Comparison of ENCODE assay signal across 1 cellular context in genomic region chr2:28392297-28393114, GRCh38.
TF ChIP-seq lines count a peak whose summit lies in the region.

Gene FOSL2, plus strand, starts transcription at chr2:28392858. Its CDS starts 863 bp downstream, at chr2:28393721.

TF ChIP-seq in GM12878, 131 proteins besides CTCF, POLR2A, EP300 and RAD21 (continued from another document and continues in another):
- TF ChIP-seq, protein P1, sequence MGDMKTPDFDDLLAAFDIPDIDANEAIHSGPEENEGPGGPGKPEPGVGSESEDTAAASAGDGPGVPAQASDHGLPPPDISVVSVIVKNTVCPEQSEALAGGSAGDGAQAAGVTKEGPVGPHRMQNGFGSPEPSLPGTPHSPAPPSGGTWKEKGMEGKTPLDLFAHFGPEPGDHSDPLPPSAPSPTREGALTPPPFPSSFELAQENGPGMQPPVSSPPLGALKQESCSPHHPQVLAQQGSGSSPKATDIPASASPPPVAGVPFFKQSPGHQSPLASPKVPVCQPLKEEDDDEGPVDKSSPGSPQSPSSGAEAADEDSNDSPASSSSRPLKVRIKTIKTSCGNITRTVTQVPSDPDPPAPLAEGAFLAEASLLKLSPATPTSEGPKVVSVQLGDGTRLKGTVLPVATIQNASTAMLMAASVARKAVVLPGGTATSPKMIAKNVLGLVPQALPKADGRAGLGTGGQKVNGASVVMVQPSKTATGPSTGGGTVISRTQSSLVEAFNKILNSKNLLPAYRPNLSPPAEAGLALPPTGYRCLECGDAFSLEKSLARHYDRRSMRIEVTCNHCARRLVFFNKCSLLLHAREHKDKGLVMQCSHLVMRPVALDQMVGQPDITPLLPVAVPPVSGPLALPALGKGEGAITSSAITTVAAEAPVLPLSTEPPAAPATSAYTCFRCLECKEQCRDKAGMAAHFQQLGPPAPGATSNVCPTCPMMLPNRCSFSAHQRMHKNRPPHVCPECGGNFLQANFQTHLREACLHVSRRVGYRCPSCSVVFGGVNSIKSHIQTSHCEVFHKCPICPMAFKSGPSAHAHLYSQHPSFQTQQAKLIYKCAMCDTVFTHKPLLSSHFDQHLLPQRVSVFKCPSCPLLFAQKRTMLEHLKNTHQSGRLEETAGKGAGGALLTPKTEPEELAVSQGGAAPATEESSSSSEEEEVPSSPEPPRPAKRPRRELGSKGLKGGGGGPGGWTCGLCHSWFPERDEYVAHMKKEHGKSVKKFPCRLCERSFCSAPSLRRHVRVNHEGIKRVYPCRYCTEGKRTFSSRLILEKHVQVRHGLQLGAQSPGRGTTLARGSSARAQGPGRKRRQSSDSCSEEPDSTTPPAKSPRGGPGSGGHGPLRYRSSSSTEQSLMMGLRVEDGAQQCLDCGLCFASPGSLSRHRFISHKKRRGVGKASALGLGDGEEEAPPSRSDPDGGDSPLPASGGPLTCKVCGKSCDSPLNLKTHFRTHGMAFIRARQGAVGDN (IDR thresholded peaks at IDR 0.05) = peak; percentile 61; the same call in 1 of the 2 replicates
- no peak for TF ChIP-seq SMAD1 (IDR thresholded peaks at IDR 0.05; ENCODE audit: low read depth, partially characterized antibody)
- 0 out of 2 replicates have a peak, but pooled peaks have one; percentile 36 for TF ChIP-seq IRF4 (IDR thresholded peaks at IDR 0.05; ENCODE audit: low read depth, low read length)
- TF ChIP-seq E4F1 (IDR thresholded peaks at IDR 0.05; ENCODE audit: borderline replicate concordance, partially characterized antibody) = no peak
- TF ChIP-seq TARDBP (IDR thresholded peaks at IDR 0.05; ENCODE audit: borderline replicate concordance) = no peak
- TF ChIP-seq YY1 (IDR thresholded peaks at IDR 0.05; ENCODE audit: low read depth, low read length) = no peak
- TF ChIP-seq HDAC6 (IDR thresholded peaks at IDR 0.05; ENCODE audit: unreplicated experiment) = no peak
- peak; percentile 97 for TF ChIP-seq KLF5 (IDR thresholded peaks at IDR 0.05; ENCODE audit: partially characterized antibody)
- no peak for TF ChIP-seq REST (IDR thresholded peaks at IDR 0.05; ENCODE audit: low read depth, low read length)
- TF ChIP-seq ELK1 (IDR thresholded peaks at IDR 0.05; ENCODE audit: low read depth, low read length) = no peak; the same call in 1 of the 2 replicates
- TF ChIP-seq STAT1 (conservative IDR thresholded peaks at IDR 0.05) = no peak
- TF ChIP-seq CBFB (IDR thresholded peaks at IDR 0.05; ENCODE audit: low read depth) = no peak
- 0 out of 2 replicates have a peak, but pooled peaks have one; percentile 20 for TF ChIP-seq RELB (IDR thresholded peaks at IDR 0.05; ENCODE audit: low read depth)
- no peak for TF ChIP-seq SUZ12 (IDR thresholded peaks at IDR 0.05; ENCODE audit: unreplicated experiment)
- TF ChIP-seq SREBF1 (IDR thresholded peaks at IDR 0.05; ENCODE audit: low read length) = 0 out of 2 replicates have a peak, but pooled peaks have one; percentile 12
- TF ChIP-seq ATF2 (IDR thresholded peaks at IDR 0.05; ENCODE audit: low read length) = no peak
- TF ChIP-seq TCF12 (IDR thresholded peaks at IDR 0.05; ENCODE audit: low read depth, low read length) = peak; percentile 73
- TF ChIP-seq FOXM1 (IDR thresholded peaks at IDR 0.05; ENCODE audit: low read depth, low read length) = no peak
- peak; percentile 53 for TF ChIP-seq CREM (IDR thresholded peaks at IDR 0.05; ENCODE audit: low read depth)
- TF ChIP-seq KAT2A (conservative IDR thresholded peaks at IDR 0.05; ENCODE audit: control insufficient read depth, low read depth, low read length) = no peak
- no peak for TF ChIP-seq USF1 (IDR thresholded peaks at IDR 0.05; ENCODE audit: borderline replicate concordance, extremely low read length, insufficient read depth, low read depth, low read length)
- TF ChIP-seq SUPT20H (IDR thresholded peaks at IDR 0.05; ENCODE audit: borderline replicate concordance, control insufficient read depth, low read depth, low read length) = no peak
- TF ChIP-seq TCF7 (IDR thresholded peaks at IDR 0.05; ENCODE audit: borderline replicate concordance) = no peak
- TF ChIP-seq PRDM15 (CRISPR knock-in tag; IDR thresholded peaks at IDR 0.05) = no peak
- peak; percentile 54; the same call in 1 of the 2 replicates for TF ChIP-seq IKZF1 (conservative IDR thresholded peaks at IDR 0.05)
- no peak for TF ChIP-seq SREBF2 (IDR thresholded peaks at IDR 0.05; ENCODE audit: low read length)
- TF ChIP-seq TBL1XR1 (IDR thresholded peaks at IDR 0.05; ENCODE audit: low read depth, low read length) = no peak
- TF ChIP-seq ZNF207 (IDR thresholded peaks at IDR 0.05; ENCODE audit: borderline replicate concordance) = no peak
- TF ChIP-seq, protein P2, sequence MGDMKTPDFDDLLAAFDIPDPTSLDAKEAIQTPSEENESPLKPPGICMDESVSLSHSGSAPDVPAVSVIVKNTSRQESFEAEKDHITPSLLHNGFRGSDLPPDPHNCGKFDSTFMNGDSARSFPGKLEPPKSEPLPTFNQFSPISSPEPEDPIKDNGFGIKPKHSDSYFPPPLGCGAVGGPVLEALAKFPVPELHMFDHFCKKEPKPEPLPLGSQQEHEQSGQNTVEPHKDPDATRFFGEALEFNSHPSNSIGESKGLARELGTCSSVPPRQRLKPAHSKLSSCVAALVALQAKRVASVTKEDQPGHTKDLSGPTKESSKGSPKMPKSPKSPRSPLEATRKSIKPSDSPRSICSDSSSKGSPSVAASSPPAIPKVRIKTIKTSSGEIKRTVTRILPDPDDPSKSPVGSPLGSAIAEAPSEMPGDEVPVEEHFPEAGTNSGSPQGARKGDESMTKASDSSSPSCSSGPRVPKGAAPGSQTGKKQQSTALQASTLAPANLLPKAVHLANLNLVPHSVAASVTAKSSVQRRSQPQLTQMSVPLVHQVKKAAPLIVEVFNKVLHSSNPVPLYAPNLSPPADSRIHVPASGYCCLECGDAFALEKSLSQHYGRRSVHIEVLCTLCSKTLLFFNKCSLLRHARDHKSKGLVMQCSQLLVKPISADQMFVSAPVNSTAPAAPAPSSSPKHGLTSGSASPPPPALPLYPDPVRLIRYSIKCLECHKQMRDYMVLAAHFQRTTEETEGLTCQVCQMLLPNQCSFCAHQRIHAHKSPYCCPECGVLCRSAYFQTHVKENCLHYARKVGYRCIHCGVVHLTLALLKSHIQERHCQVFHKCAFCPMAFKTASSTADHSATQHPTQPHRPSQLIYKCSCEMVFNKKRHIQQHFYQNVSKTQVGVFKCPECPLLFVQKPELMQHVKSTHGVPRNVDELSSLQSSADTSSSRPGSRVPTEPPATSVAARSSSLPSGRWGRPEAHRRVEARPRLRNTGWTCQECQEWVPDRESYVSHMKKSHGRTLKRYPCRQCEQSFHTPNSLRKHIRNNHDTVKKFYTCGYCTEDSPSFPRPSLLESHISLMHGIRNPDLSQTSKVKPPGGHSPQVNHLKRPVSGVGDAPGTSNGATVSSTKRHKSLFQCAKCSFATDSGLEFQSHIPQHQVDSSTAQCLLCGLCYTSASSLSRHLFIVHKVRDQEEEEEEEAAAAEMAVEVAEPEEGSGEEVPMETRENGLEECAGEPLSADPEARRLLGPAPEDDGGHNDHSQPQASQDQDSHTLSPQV (IDR thresholded peaks at IDR 0.05) = no peak
- TF ChIP-seq NR2C1 (IDR thresholded peaks at IDR 0.05) = no peak
- no peak for TF ChIP-seq MEF2A (IDR thresholded peaks at IDR 0.05; ENCODE audit: insufficient read depth, low read depth, low read length)
